Comparison of ENCODE assay signal across 5 cellular contexts in the genomic region with DNA sequence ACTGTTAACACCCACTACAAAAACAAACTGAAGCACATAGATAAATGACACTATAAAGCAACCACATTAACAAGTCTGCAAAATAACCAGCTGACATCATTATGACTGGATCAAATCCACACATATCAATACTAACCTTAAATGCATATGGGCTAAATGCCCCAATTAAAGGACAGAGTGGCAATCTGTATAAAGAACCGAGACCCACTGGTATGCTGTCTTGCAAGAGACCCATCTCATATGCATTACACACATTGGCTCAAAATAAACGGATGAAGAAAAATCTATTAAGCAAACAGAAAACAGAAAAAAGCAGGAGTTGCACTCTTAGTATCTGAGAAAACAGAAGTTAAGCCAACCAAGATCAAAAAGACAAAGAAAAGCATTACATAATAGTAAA.
"Had no signal": no experiment of that assay in that cellular context is flagged by ENCODE, and none has a peak within 500 bp of the region (broad histone marks: within the 10 kb centered on the region; RNA-seq: fewer than 3 reads in every experiment).

No MANE protein-coding gene starts in this region.

- H3K4me3 ChIP-seq: K562 had no signal

- H3K27ac ChIP-seq: HL-60 had no signal

- DNase-seq: IMR-90, KBM-7, KG1 had no signal
